8 cellular contexts compared by ENCODE assay signal in the genomic region with DNA sequence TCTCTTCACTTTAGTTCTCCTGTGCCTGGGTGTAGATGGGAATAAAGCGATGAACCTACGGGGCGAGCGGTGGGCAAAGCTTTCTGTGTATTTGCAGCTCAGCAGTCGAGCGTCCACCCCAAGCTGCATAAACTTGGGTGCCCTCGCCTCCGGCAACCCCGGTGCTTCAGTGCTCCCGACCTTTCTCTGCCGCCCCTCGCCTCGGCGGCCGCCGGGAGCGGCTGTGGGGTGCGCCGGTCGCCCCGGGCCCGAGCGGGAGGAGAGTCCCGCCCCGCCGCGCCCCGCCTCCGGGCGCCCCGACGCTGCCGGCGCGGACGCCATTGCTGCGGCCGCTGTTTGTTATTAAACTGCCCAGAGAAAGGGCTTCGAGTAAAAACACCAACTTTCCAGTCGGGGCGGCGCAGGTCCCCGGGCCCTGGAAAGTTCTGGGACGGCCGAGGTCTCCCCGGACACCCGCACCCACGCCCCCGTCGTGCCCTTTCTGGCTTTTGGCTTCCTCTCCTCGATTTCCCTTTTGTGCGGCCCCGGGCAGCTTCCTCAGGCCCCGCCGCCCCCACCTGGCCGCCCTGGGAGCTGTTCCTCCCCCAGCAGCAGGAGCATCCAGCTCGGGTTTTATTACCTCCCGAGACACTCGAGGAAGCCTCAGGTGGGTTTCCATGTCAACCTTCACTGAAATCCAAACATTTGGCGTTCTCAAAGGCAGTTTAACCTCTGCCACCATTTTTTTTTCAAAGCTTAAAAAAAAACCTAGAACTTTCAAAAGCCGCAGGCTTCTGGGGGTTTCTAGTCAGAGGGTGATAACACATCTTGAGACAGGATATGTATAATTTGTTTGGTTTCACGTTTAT.
DNase-seq lines count a peak whose midpoint lies in the region; ATAC-seq and TF ChIP-seq lines count a peak whose summit lies in the region.

No MANE protein-coding gene starts in this region.

- ATAC-seq in GM19328 (IDR thresholded peaks at IDR 0.05; ENCODE audit: unreplicated experiment) (peak; percentile 75), HG03442 (IDR thresholded peaks at IDR 0.05; ENCODE audit: unreplicated experiment) (peak; percentile 69), omental fat pad (ENCODE audit: low FRiP score) (peak; percentile 67), upper lobe of left lung (ENCODE audit: low FRiP score in 2 of 2) (peak; percentile 69 to 92)

- H3K4me3 ChIP-seq in fibroblast of villous mesenchyme (ENCODE audit: low read depth, low read length) (peak overlapping the region; percentile 56), upper lobe of left lung (peak overlapping the region; percentile 38 to 63 (median 58))

- no peaks in the 10 kb centered on the region for H3K27me3 ChIP-seq in upper lobe of left lung

- no peaks in the 10 kb centered on the region for H3K9me3 ChIP-seq in upper lobe of left lung

- 3 to 4% methylated on average over 25 to 58 of the region's 62 CpGs for WGBS in upper lobe of left lung, 2 donors

- H3K4me1 ChIP-seq in upper lobe of left lung = peaks cover 5 to 20% (median 8%) of the 10 kb centered on the region in 4 donors

- peak overlapping the region; percentile 86 to 91 (median 88) for H3K27ac ChIP-seq in upper lobe of left lung

- DNase-seq in C1 segment of cervical spinal cord (lab: John Stamatoyannopoulos, UW) = peak in 11 of 14 donors; percentile 25 to 80 (median 54)
- DNase-seq in OCI-M1 (lab: John Stamatoyannopoulos, UW) = peak; percentile 73
- peak; percentile 37 for DNase-seq in activated T-helper 9 cell treated with anti-CD3 and anti-CD28 coated beads, Interleukin-2, amount 50 U/mL, for 16 hours (ENCODE audit: low read depth)
- DNase-seq in fibroblast of villous mesenchyme (ENCODE audit: low read depth) = peak; percentile 55
- no peak for DNase-seq in omental fat pad (ENCODE audit: low spot score)
- DNase-seq in upper lobe of left lung = peak; percentile 76 to 94

- H3K36me3 ChIP-seq in upper lobe of left lung = no peaks in the 10 kb centered on the region

- TF ChIP-seq EP300 in upper lobe of left lung (IDR thresholded peaks at IDR 0.05) = no peak

- peak; percentile 21 for TF ChIP-seq CTCF in fibroblast of villous mesenchyme (IDR thresholded peaks at IDR 0.05; ENCODE audit: insufficient read depth, low read depth, low read length)
- no peak for TF ChIP-seq CTCF in omental fat pad (IDR thresholded peaks at IDR 0.05)
- peak in 4 of 6 experiments; percentile 28 to 49 (median 34) for TF ChIP-seq CTCF in upper lobe of left lung (IDR thresholded peaks at IDR 0.05)

- TF ChIP-seq POLR2A in upper lobe of left lung (IDR thresholded peaks at IDR 0.05) = peak in 1 of 4 donors; percentile 47

Comparison
In these comparisons a context has a peak if more than half of its experiments do, and no peak if none do; other contexts are left out.
1. CTCF ChIP-seq: peak in fibroblast of villous mesenchyme (single experiment) and upper lobe of left lung (4 of 6); none in omental fat pad (0 of 3).
2. Peak in every context shown above with its lines, with median percentiles within 50 percentile points of each other: ATAC-seq.